In the genomic region with DNA sequence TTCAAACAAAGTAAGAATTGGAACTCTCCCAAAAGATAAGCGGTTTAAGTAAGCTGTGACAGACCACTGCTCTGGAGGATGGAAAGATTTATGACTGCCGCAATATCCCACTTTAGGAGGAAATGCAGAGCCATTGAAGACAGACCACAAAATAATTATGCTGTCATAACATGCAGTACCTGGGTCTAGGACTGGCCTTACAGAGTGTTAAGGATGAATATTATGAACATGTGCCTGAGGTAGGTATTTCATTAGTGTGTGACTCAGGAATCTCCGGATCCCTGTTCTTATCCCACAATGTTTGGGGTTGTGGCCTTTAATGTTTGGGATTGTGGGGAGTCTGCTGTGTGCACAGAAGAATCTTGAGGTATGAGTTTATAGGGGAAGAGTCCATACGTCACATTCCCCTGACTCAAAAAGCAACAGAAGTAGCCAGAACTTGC, we compare ENCODE assay signal across 11 cellular contexts.
DNase-seq lines count a peak whose midpoint lies in the region; ATAC-seq, FAIRE-seq and TF ChIP-seq lines count a peak whose summit lies in the region.
"Had no signal": no experiment of that assay in that cellular context is flagged by ENCODE, and none has a peak within 500 bp of the region (broad histone marks: within the 10 kb centered on the region; RNA-seq: fewer than 3 reads in every experiment).

No MANE protein-coding gene starts in this region.

- no peaks in the 10 kb centered on the region for H4K20me1 ChIP-seq in hepatocyte (ENCODE audit: insufficient read depth, poor library complexity, severe bottlenecking)

- FAIRE-seq in HTR-8/SVneo (lab: Jason Lieb, UNC) = peak; percentile 86

- 65% methylated on average over 4 of the region's 4 CpGs for WGBS in hepatocyte (ENCODE audit: low lambda C conversion rate, missing lambda C conversion rate)

- H3K27ac ChIP-seq in A673 (ENCODE audit: low read depth, low read length, poor library complexity, severe bottlenecking) = no peak overlapping the region
- peak overlapping the region; percentile 68 for H3K27ac ChIP-seq in hepatocyte

- peaks cover 16% of the 10 kb centered on the region for H3K79me2 ChIP-seq in hepatocyte

- H3K9me3 ChIP-seq in A673 (ENCODE audit: low read depth, low read length, poor library complexity, severe bottlenecking) (no peaks in the 10 kb centered on the region), hepatocyte (ENCODE audit: low read depth) (no peaks in the 10 kb centered on the region)

- in situ Hi-C loops in astrocyte of the cerebellum (cut with HindIII; ENCODE audit: low sequenced_read_pairs) = loop anchor here (10.0 kb wide), 1 partner anchor 113 kb away; no protein-coding TSS in a partner anchor

- H3K4me3 ChIP-seq in A673 (ENCODE audit: low read depth, low read length, poor library complexity, severe bottlenecking) (no peak overlapping the region), astrocyte of the cerebellum (ENCODE audit: low read depth, low read length) (no peak overlapping the region), hepatocyte (no peak overlapping the region)

- intact Hi-C loops in A673 (cut with micrococcal nuclease; ENCODE audit: unreplicated experiment) = no loop called here

- no peaks in the 10 kb centered on the region for H3K36me3 ChIP-seq in A673 (ENCODE audit: insufficient read depth, low read length, poor library complexity, severe bottlenecking)
- H3K36me3 ChIP-seq in hepatocyte (replicated peaks; ENCODE audit: insufficient read depth, low read depth) = no peaks in the 10 kb centered on the region

- H3K27me3 ChIP-seq in A673 (replicated peaks; ENCODE audit: insufficient read depth, low read depth, low read length, poor library complexity) (no peaks in the 10 kb centered on the region), hepatocyte (no peaks in the 10 kb centered on the region)

- ATAC-seq in HG03039 (IDR thresholded peaks at IDR 0.05; ENCODE audit: unreplicated experiment) = no peak
- ATAC-seq in HG02970 (IDR thresholded peaks at IDR 0.05; ENCODE audit: low FRiP score, unreplicated experiment) = no peak
- ATAC-seq: activated CD4-positive, CD25-positive, alpha-beta regulatory T cell treated with anti-CD3 and anti-CD28 coated beads, Interleukin-2, amount 50 U/mL, for 24 hours had no signal

- POLR2A ChIA-PET in A673 (lab: Charles Lee; ENCODE audit: low non-redundant PET) = no interaction called here

- CTCF ChIA-PET in A673 (lab: Charles Lee) = no interaction called here

- no peaks in the 10 kb centered on the region for H3K9me2 ChIP-seq in hepatocyte (replicated peaks; ENCODE audit: insufficient read depth)

- TF ChIP-seq CTCF in A673 (conservative IDR thresholded peaks at IDR 0.05; ENCODE audit: low read depth, low read length) = no peak
- TF ChIP-seq CTCF in astrocyte of the cerebellum (IDR thresholded peaks at IDR 0.05; ENCODE audit: low read depth, low read length, missing control alignments) = no peak
- no peak for TF ChIP-seq CTCF in hepatocyte (IDR thresholded peaks at IDR 0.05; ENCODE audit: poor library complexity)

- no peak overlapping the region for H3K4me2 ChIP-seq in hepatocyte

- peaks cover 35% of the 10 kb centered on the region for H3K4me1 ChIP-seq in A673 (ENCODE audit: insufficient read depth, low read length, poor library complexity, severe bottlenecking)
- H3K4me1 ChIP-seq in hepatocyte (ENCODE audit: insufficient read depth) = peaks cover 11% of the 10 kb centered on the region

- no peak overlapping the region for H2AFZ ChIP-seq in hepatocyte

- no TSS peak for BruUV-seq in A673 (replicated peaks; lab: Mats Ljungman, UMichigan)

- DNase-seq in A673 (ENCODE audit: low spot score) (peak; percentile 79), HTR-8/SVneo (ENCODE audit: insufficient read length, low spot score) (peak; percentile 75), astrocyte of the cerebellum (ENCODE audit: low read depth) (peak; percentile 54), hepatocyte (ENCODE audit: low spot score) (no peak), AG08395 (ENCODE audit: low spot score) (no peak), CD1c-positive myeloid dendritic cell (ENCODE audit: extremely low spot score) (no peak)
- DNase-seq: activated naive CD8-positive, alpha-beta T cell treated with anti-CD3 and anti-CD28 coated beads, Interleukin-2, amount 10 ng/mL, durations not matched to agents 7 days and 5 days; NCI-H1092 treated with DMSO at 0.1 percent for 48 hours had no signal

Comparison
In these comparisons a context has a peak if more than half of its experiments do, and no peak if none do; other contexts are left out.
1. DNase-seq: peak in A673 (single experiment), HTR-8/SVneo (single experiment) and astrocyte of the cerebellum (single experiment); none in hepatocyte (single experiment), AG08395 (single experiment) and CD1c-positive myeloid dendritic cell (single experiment).